21 cellular contexts compared by ENCODE assay signal in genomic region chr11:116857936-116858335, GRCh38. TPM values are rescaled to one million over a fixed set of nuclear protein-coding genes. Genes with fewer than 3 reads are reported as not detected.
A peak's percentile ranks its signal among the peaks of the same experiment; 100 is the strongest.
DNase-seq lines count a peak whose midpoint lies in the region; ATAC-seq and TF ChIP-seq lines count a peak whose summit lies in the region.
"Had no signal": no experiment of that assay in that cellular context is flagged by ENCODE, and none has a peak within 500 bp of the region (broad histone marks: within the 10 kb centered on the region; RNA-seq: fewer than 3 reads in every experiment).

No MANE protein-coding gene starts in this region.

- BruUV-seq in mammary epithelial cell (replicated peaks; lab: Mats Ljungman, UMichigan), result TSS peak; percentile 38

- peaks cover 50% of the 10 kb centered on the region for H3K36me3 Mint-ChIP-seq in CD4-positive, CD25-positive, alpha-beta regulatory T cell
- H3K36me3 Mint-ChIP-seq in HFFc6 (ENCODE audit: low read depth), result peaks cover 59% of the 10 kb centered on the region

- in situ Hi-C loops in mammary epithelial cell (cut with MboI; ENCODE audit: low sequenced_read_pairs in 2 of 2), result no loop called here

- H3K9me3 ChIP-seq in CD4-positive, CD25-positive, alpha-beta regulatory T cell (ENCODE audit: control insufficient read depth in 2 of 2, low read length in 2 of 2), result no peaks in the 10 kb centered on the region
- H3K9me3 ChIP-seq in mammary epithelial cell (replicated peaks; ENCODE audit: insufficient read depth, low read length) (no peaks in the 10 kb centered on the region), osteoblast (ENCODE audit: low read depth, low read length) (no peaks in the 10 kb centered on the region)

- peaks cover 51% of the 10 kb centered on the region for H3K36me3 ChIP-seq in CD4-positive, CD25-positive, alpha-beta regulatory T cell (ENCODE audit: control insufficient read depth, insufficient read depth, low read length)
- H3K36me3 ChIP-seq in mammary epithelial cell (ENCODE audit: insufficient read depth, low read length), result peaks cover 15% of the 10 kb centered on the region
- peaks cover 55% of the 10 kb centered on the region for H3K36me3 ChIP-seq in osteoblast (ENCODE audit: insufficient read depth, low read length)

- H3K27ac Mint-ChIP-seq in CD4-positive, CD25-positive, alpha-beta regulatory T cell, result peak overlapping the region; percentile 31 to 79 (median 75)
- H3K27ac Mint-ChIP-seq in HFFc6, result peak overlapping the region; percentile 74

- DNase-seq in CD4-positive, CD25-positive, alpha-beta regulatory T cell, result no peak
- DNase-seq in HFFc6 (no peak), mammary epithelial cell (no peak), osteoblast (ENCODE audit: insufficient read length, low spot score, missing footprints) (no peak), T-helper 2 cell (no peak)
- DNase-seq: ACHN, AML-193, Calu3, DMS79 treated with DMSO at 0.1 percent for 48 hours, NCI-H1436, NCI-H2029 treated with DMSO at 0.1 percent for 48 hours, NCI-H2171 treated with DMSO at 0.1 percent for 48 hours, NCI-H748 treated with DMSO at 0.1 percent for 48 hours, OCI-M1 had no signal

- dilution Hi-C loops in mammary epithelial cell (cut with HindIII; ENCODE audit: low sequenced_read_pairs), result no loop called here

- H3K27ac ChIP-seq in CD4-positive, CD25-positive, alpha-beta regulatory T cell (ENCODE audit: insufficient read depth, low read length, poor library complexity, severe bottlenecking), result no peak overlapping the region
- H3K27ac ChIP-seq in mammary epithelial cell (ENCODE audit: insufficient read depth, low read depth, low read length), result no peak overlapping the region
- peak overlapping the region; percentile 25 for H3K27ac ChIP-seq in osteoblast (ENCODE audit: low read depth, low read length)

- no peaks in the 10 kb centered on the region for H4K20me1 ChIP-seq in mammary epithelial cell (ENCODE audit: insufficient read depth, low read length)
- H4K20me1 ChIP-seq in osteoblast (ENCODE audit: insufficient read depth, low read length), result no peaks in the 10 kb centered on the region

- H3K27me3 ChIP-seq in CD4-positive, CD25-positive, alpha-beta regulatory T cell (ENCODE audit: control insufficient read depth, insufficient read depth, low read length), result no peaks in the 10 kb centered on the region
- no peaks in the 10 kb centered on the region for H3K27me3 ChIP-seq in mammary epithelial cell (ENCODE audit: insufficient read depth, low read length)
- H3K27me3 ChIP-seq in osteoblast (ENCODE audit: insufficient read depth, low read length), result no peaks in the 10 kb centered on the region

- H3K4me3 ChIP-seq in CD4-positive, CD25-positive, alpha-beta regulatory T cell (ENCODE audit: low read depth, low read length), result no peak overlapping the region
- H3K4me3 ChIP-seq in mammary epithelial cell (replicated peaks in 1 of 3; ENCODE audit: insufficient read depth in 1 of 3, low read depth in 2 of 3, low read length in 3 of 3) (no peak overlapping the region), osteoblast (ENCODE audit: insufficient read depth, low read length) (no peak overlapping the region)
- H3K4me3 ChIP-seq: K562 had no signal

- H3K27me3 Mint-ChIP-seq in CD4-positive, CD25-positive, alpha-beta regulatory T cell, result no peaks in the 10 kb centered on the region
- no peaks in the 10 kb centered on the region; the same call in 1 of the 2 replicates for H3K27me3 Mint-ChIP-seq in HFFc6 (ENCODE audit: insufficient read depth)

- intact Hi-C loops in mammary epithelial cell (cut with micrococcal nuclease), result no loop called here

- peaks cover 37% of the 10 kb centered on the region for H3K4me1 ChIP-seq in CD4-positive, CD25-positive, alpha-beta regulatory T cell (ENCODE audit: control insufficient read depth, insufficient read depth, low read length, poor library complexity, severe bottlenecking)
- H3K4me1 ChIP-seq in mammary epithelial cell (ENCODE audit: insufficient read depth, low read length) (peaks cover 30% of the 10 kb centered on the region), osteoblast (ENCODE audit: insufficient read depth, low read length) (peaks cover 47% of the 10 kb centered on the region)

- ATAC-seq in CD4-positive, CD25-positive, alpha-beta regulatory T cell (ENCODE audit: low read depth in 2 of 2), result no peak
- ATAC-seq in GM21390 (IDR thresholded peaks at IDR 0.05; ENCODE audit: unreplicated experiment) (no peak), HG02588 (IDR thresholded peaks at IDR 0.05; ENCODE audit: unreplicated experiment) (no peak)
- ATAC-seq: HCT116, K562 had no signal

- H2AFZ ChIP-seq in mammary epithelial cell (ENCODE audit: low read depth, low read length), result no peak overlapping the region
- no peak overlapping the region for H2AFZ ChIP-seq in osteoblast (ENCODE audit: low read length)

- H3K4me2 ChIP-seq in mammary epithelial cell (ENCODE audit: insufficient read depth, low read depth, low read length) (no peak overlapping the region), osteoblast (ENCODE audit: insufficient read depth, low read length) (no peak overlapping the region)

- no peak overlapping the region for H3K9ac ChIP-seq in mammary epithelial cell (ENCODE audit: insufficient read depth, low read length)

- H3K79me2 ChIP-seq in mammary epithelial cell (ENCODE audit: insufficient read depth, low read length) (no peaks in the 10 kb centered on the region), osteoblast (ENCODE audit: insufficient read depth, low read length) (no peaks in the 10 kb centered on the region)

- no peaks in the 10 kb centered on the region for H3K9me3 Mint-ChIP-seq in CD4-positive, CD25-positive, alpha-beta regulatory T cell
- no peaks in the 10 kb centered on the region for H3K9me3 Mint-ChIP-seq in HFFc6
- H3K9me3 Mint-ChIP-seq: CD14-positive monocyte had no signal

- peak overlapping the region in 1 of 4 donors; percentile 39 for H3K4me3 Mint-ChIP-seq in CD4-positive, CD25-positive, alpha-beta regulatory T cell
- no peak overlapping the region for H3K4me3 Mint-ChIP-seq in HFFc6
- H3K4me3 Mint-ChIP-seq: CD14-positive monocyte had no signal

- peaks cover 14 to 50% (median 41%) of the 10 kb centered on the region in 4 donors for H3K4me1 Mint-ChIP-seq in CD4-positive, CD25-positive, alpha-beta regulatory T cell
- H3K4me1 Mint-ChIP-seq in HFFc6 (ENCODE audit: low read depth), result peaks cover 82% of the 10 kb centered on the region

- TF ChIP-seq CTCF in HFFc6 (IDR thresholded peaks at IDR 0.05) (no peak), mammary epithelial cell (conservative IDR thresholded peaks at IDR 0.05 in 1 of 2, IDR thresholded peaks at IDR 0.05 in 1 of 2; ENCODE audit: extremely low read depth in 1 of 2, insufficient read depth in 1 of 2, low read depth in 1 of 2, low read length in 2 of 2) (no peak), osteoblast (IDR thresholded peaks at IDR 0.05; ENCODE audit: extremely low read depth, low read depth, low read length) (no peak)

- 90% methylated on average over 7 of the region's 7 CpGs for WGBS in mammary epithelial cell (ENCODE audit: low coverage, missing lambda C conversion rate)

- CTCF ChIA-PET in mammary epithelial cell (lab: Charles Lee; ENCODE audit: low non-redundant PET), result no interaction called here

RNA-seq across cellular contexts. Expression of gene APOA1, which starts 20.5 kb away (rescaled TPM):
- not detected for total RNA-seq in CD4-positive, CD25-positive, alpha-beta regulatory T cell
- polyA plus RNA-seq in CD4-positive, CD25-positive, alpha-beta regulatory T cell, result under 1 TPM in 1 of 4 donors, not detected in 3; 0.34 TPM
- total RNA-seq in HFFc6 (2021; fragmentation: NEBNext Ultra II Directional; extraction: Animal tissue kit (Norgen Biotek cat#: 25700)), result not detected
- total RNA-seq in mammary epithelial cell (not detected), osteoblast (under 0.01 and 0.29 TPM in 2 replicates)
- polyA plus RNA-seq in mammary epithelial cell, result 0.06 TPM
- not detected for polyA minus RNA-seq in mammary epithelial cell
- total RNA-seq: Calu3, NCI-H460 had no signal
- polyA plus RNA-seq: CD14-positive monocyte, K562 had no signal

RNA-seq across cellular contexts. Expression of gene APOC3, which starts 28.2 kb away (rescaled TPM):
- not detected for total RNA-seq in CD4-positive, CD25-positive, alpha-beta regulatory T cell
- not detected for polyA plus RNA-seq in CD4-positive, CD25-positive, alpha-beta regulatory T cell
- not detected for total RNA-seq in HFFc6 (2021; fragmentation: NEBNext Ultra II Directional; extraction: Animal tissue kit (Norgen Biotek cat#: 25700))
- total RNA-seq in mammary epithelial cell (not detected), osteoblast (not detected in 2 replicates)
- polyA plus RNA-seq in mammary epithelial cell, result not detected
- polyA minus RNA-seq in mammary epithelial cell, result not detected
- total RNA-seq: Calu3, NCI-H460, RPMI7951 had no signal
- polyA plus RNA-seq: CD14-positive monocyte, K562 had no signal

RNA-seq across cellular contexts. Expression of gene APOA4, which starts 34.8 kb away (rescaled TPM):
- not detected for total RNA-seq in CD4-positive, CD25-positive, alpha-beta regulatory T cell
- polyA plus RNA-seq in CD4-positive, CD25-positive, alpha-beta regulatory T cell, result not detected
- total RNA-seq in HFFc6 (2021; fragmentation: NEBNext Ultra II Directional; extraction: Animal tissue kit (Norgen Biotek cat#: 25700)), result not detected
- total RNA-seq in mammary epithelial cell (not detected), osteoblast (not detected in 2 replicates)
- polyA plus RNA-seq in mammary epithelial cell, result not detected
- polyA minus RNA-seq in mammary epithelial cell, result not detected
- total RNA-seq: Calu3, K562, NCI-H460, RPMI7951 had no signal
- polyA plus RNA-seq: CD14-positive monocyte had no signal
